In the genomic region with DNA sequence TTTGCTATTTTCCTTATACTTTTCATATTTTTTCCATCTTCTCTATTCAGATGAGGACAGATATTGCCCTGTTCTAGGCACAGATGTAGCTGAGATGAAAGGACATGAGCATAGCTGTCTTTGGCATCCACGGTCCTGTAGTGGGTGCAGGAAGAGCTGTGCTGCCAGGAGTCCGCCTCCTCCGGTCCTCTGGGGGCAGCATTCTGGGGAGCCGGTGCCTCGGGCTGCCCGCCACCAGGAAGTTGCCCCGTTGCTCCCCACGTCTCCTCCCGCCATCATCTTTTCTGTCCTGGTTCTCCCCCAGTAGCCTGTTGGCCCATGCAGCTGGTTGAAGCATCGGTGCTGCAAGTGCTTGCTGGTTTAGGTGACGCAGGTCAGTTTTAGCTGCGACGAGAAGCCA, we compare ENCODE assay signal across 24 cellular contexts.
A peak's percentile ranks its signal among the peaks of the same experiment; 100 is the strongest.
DNase-seq lines count a peak whose midpoint lies in the region; ATAC-seq and TF ChIP-seq lines count a peak whose summit lies in the region.
"Had no signal": no experiment of that assay in that cellular context is flagged by ENCODE, and none has a peak within 500 bp of the region (broad histone marks: within the 10 kb centered on the region; RNA-seq: fewer than 3 reads in every experiment).

No MANE protein-coding gene starts in this region.

- H3K4me3 ChIP-seq in GM23338 (no peak overlapping the region), HCT116 (replicated peaks in 1 of 2; ENCODE audit: low read depth in 1 of 2, low read length in 2 of 2) (no peak overlapping the region), WERI-Rb-1 (ENCODE audit: low read depth, low read length) (no peak overlapping the region), esophagus muscularis mucosa (no peak overlapping the region)
- H3K4me3 ChIP-seq: A549; BLaER1 treated with 17β-estradiol and CSF1 and Interleukin-3, amounts not matched to agents 10 nM and 100 nM; GM12878; GM23248 had no signal

- peaks cover 33% of the 10 kb centered on the region; the same call in 2 of the 3 replicates for H3K9me3 Mint-ChIP-seq in GM23338
- H3K9me3 Mint-ChIP-seq: CD4-positive, alpha-beta T cell had no signal

- no peaks in the 10 kb centered on the region for H3K36me3 ChIP-seq in GM23338 (ENCODE audit: insufficient read depth)
- no peaks in the 10 kb centered on the region for H3K36me3 ChIP-seq in HCT116 (ENCODE audit: control insufficient read depth in 1 of 2, insufficient read depth in 2 of 2, low read length in 2 of 2)
- H3K36me3 ChIP-seq in WERI-Rb-1 = no peaks in the 10 kb centered on the region
- H3K36me3 ChIP-seq in esophagus muscularis mucosa = no peaks in the 10 kb centered on the region
- H3K36me3 ChIP-seq: BE2C; BLaER1 treated with 17β-estradiol and CSF1 and Interleukin-3, amounts not matched to agents 10 nM and 100 nM had no signal

- intact Hi-C loops in HCT116 (cut with micrococcal nuclease) (no loop called here), esophagus muscularis mucosa (cut with DNase I) (no loop called here)

- no peaks in the 10 kb centered on the region for H3F3A ChIP-seq in GM23338 (replicated peaks; ENCODE audit: low read depth)

- peaks cover 6% of the 10 kb centered on the region; the same call in 1 of the 2 replicates for H3K4me1 ChIP-seq in GM23338 (ENCODE audit: insufficient read depth)
- H3K4me1 ChIP-seq in HCT116 (ENCODE audit: control insufficient read depth in 1 of 2, insufficient read depth in 2 of 2, low read length in 2 of 2) = no peaks in the 10 kb centered on the region
- no peaks in the 10 kb centered on the region for H3K4me1 ChIP-seq in esophagus muscularis mucosa
- H3K4me1 ChIP-seq: A549, BE2C had no signal

- no peak overlapping the region for H3K27ac ChIP-seq in GM23338 (ENCODE audit: low read depth)
- H3K27ac ChIP-seq in HCT116 (ENCODE audit: low read depth, low read length) = no peak overlapping the region
- no peak overlapping the region for H3K27ac ChIP-seq in WERI-Rb-1
- no peak overlapping the region for H3K27ac ChIP-seq in esophagus muscularis mucosa (replicated peaks in 1 of 4)
- H3K27ac ChIP-seq: A549; BLaER1 treated with 17β-estradiol and CSF1 and Interleukin-3, amounts not matched to agents 10 nM and 100 nM; GM23248 had no signal

- H3K4me1 Mint-ChIP-seq in GM23338 = peaks cover 4% of the 10 kb centered on the region
- H3K4me1 Mint-ChIP-seq: CD14-positive monocyte; CD8-positive, alpha-beta memory T cell had no signal

- H4K20me1 ChIP-seq in GM23338 (replicated peaks; ENCODE audit: insufficient read depth) = no peaks in the 10 kb centered on the region
- H4K20me1 ChIP-seq in HCT116 (ENCODE audit: insufficient read depth) = no peaks in the 10 kb centered on the region

- no peak overlapping the region for H3K4me3 Mint-ChIP-seq in GM23338
- H3K4me3 Mint-ChIP-seq: CD14-positive monocyte; CD4-positive, alpha-beta T cell; CD8-positive, alpha-beta memory T cell; HFFc6 had no signal

- no peaks in the 10 kb centered on the region for H3K27me3 ChIP-seq in GM23338 (ENCODE audit: insufficient read depth)
- peaks cover 67% of the 10 kb centered on the region for H3K27me3 ChIP-seq in HCT116 (ENCODE audit: insufficient read depth, low read length)
- peaks cover 99% of the 10 kb centered on the region for H3K27me3 ChIP-seq in WERI-Rb-1 (ENCODE audit: insufficient read depth, low read depth, severe bottlenecking)
- no peaks in the 10 kb centered on the region for H3K27me3 ChIP-seq in esophagus muscularis mucosa
- H3K27me3 ChIP-seq: BE2C had no signal

- ATAC-seq in GM23338 (no peak; the same call in 2 of the 3 replicates), HCT116 (peak; percentile 53; the same call in 1 of the 2 replicates), GM21576 (IDR thresholded peaks at IDR 0.05; ENCODE audit: unreplicated experiment) (no peak), HG03439 (IDR thresholded peaks at IDR 0.05; ENCODE audit: unreplicated experiment) (no peak)
- ATAC-seq: A549, GM12878 had no signal

- H2AFZ ChIP-seq in GM23338 (no peak overlapping the region), HCT116 (ENCODE audit: low read depth, low read length, poor library complexity, severe bottlenecking) (no peak overlapping the region)
- H2AFZ ChIP-seq: GM23248 had no signal

- no peaks in the 10 kb centered on the region; the same call in 2 of the 3 replicates for H3K36me3 Mint-ChIP-seq in GM23338 (ENCODE audit: low read depth)
- H3K36me3 Mint-ChIP-seq: CD14-positive monocyte; CD8-positive, alpha-beta memory T cell had no signal

- no peaks in the 10 kb centered on the region for H3K79me2 ChIP-seq in GM23338 (replicated peaks; ENCODE audit: insufficient read depth)
- H3K79me2 ChIP-seq in HCT116 (ENCODE audit: insufficient read depth, low read length) = no peaks in the 10 kb centered on the region

- H3K9me3 ChIP-seq in HCT116 (ENCODE audit: control insufficient read depth in 1 of 2, insufficient read depth in 1 of 2, low read depth in 1 of 2, low read length in 2 of 2) = no peaks in the 10 kb centered on the region
- peaks cover 5% of the 10 kb centered on the region for H3K9me3 ChIP-seq in WERI-Rb-1 (ENCODE audit: severe bottlenecking)
- H3K9me3 ChIP-seq in esophagus muscularis mucosa = no peaks in the 10 kb centered on the region
- H3K9me3 ChIP-seq: A549, BE2C had no signal

- DNase-seq in GM23338 (ENCODE audit: low spot score) = peak; percentile 13
- DNase-seq in HCT116 (ENCODE audit: low read depth, low spot score) = no peak
- DNase-seq in WERI-Rb-1 = no peak
- DNase-seq in esophagus muscularis mucosa (ENCODE audit: extremely low spot score) = peak; percentile 60
- no peak for DNase-seq in iPS-NIHi7 (ENCODE audit: extremely low spot score)
- DNase-seq: 8988T; ACHN; AML-193; BE2C; CD4-positive, alpha-beta T cell; CD8-positive, alpha-beta memory T cell; DMS 273 treated with DMSO at 0.1 percent for 48 hours; DMS79; EL; GDM1; GM23248; H7; HFFc6 had no signal

- no peaks in the 10 kb centered on the region for H3K9me2 ChIP-seq in GM23338 (ENCODE audit: insufficient read depth)
- no peaks in the 10 kb centered on the region for H3K9me2 ChIP-seq in HCT116 (ENCODE audit: insufficient read depth)

- H3K9ac ChIP-seq in HCT116 (ENCODE audit: low read length) = no peak overlapping the region
- H3K9ac ChIP-seq: BLaER1 treated with 17β-estradiol and CSF1 and Interleukin-3, amounts not matched to agents 10 nM and 100 nM; GM23248 had no signal

- WGBS in esophagus muscularis mucosa = 91% methylated on average over 10 of the region's 13 CpGs

- H3K4me2 ChIP-seq in GM23338 (no peak overlapping the region), HCT116 (ENCODE audit: low read length) (no peak overlapping the region)
- H3K4me2 ChIP-seq: A549; BLaER1 treated with 17β-estradiol and CSF1 and Interleukin-3, amounts not matched to agents 10 nM and 100 nM had no signal

- H3K27me3 Mint-ChIP-seq in GM23338 (ENCODE audit: insufficient read depth, low read depth, poor library complexity) = no peaks in the 10 kb centered on the region

- no peak for TF ChIP-seq POLR2A in HCT116 (IDR thresholded peaks at IDR 0.05; ENCODE audit: borderline replicate concordance, extremely low read depth, insufficient read depth, insufficient read length)
- TF ChIP-seq POLR2A in esophagus muscularis mucosa (IDR thresholded peaks at IDR 0.05; ENCODE audit: low read depth) = no peak

- 0 out of 4 replicates have a peak, but pooled peaks have one; percentile 7 to 17 for TF ChIP-seq CTCF in GM23338 (conservative IDR thresholded peaks at IDR 0.05; ENCODE audit: low read depth in 2 of 2)
- peak in 2 of 3 experiments; percentile 4 to 18; a peak in 1 of 6 replicates for TF ChIP-seq CTCF in HCT116 (IDR thresholded peaks at IDR 0.05 in 2 of 3, conservative IDR thresholded peaks at IDR 0.05 in 1 of 3; ENCODE audit: borderline replicate concordance in 1 of 3, insufficient read depth in 1 of 3, low read depth in 2 of 3, low read length in 2 of 3)
- 0 out of 2 replicates have a peak, but pooled peaks have one; percentile 16 for TF ChIP-seq CTCF in WERI-Rb-1 (IDR thresholded peaks at IDR 0.05; ENCODE audit: low read depth, low read length)
- no peak for TF ChIP-seq CTCF in esophagus muscularis mucosa (IDR thresholded peaks at IDR 0.05)

- CTCF ChIA-PET in HCT116 (lab: Charles Lee) = no interaction called here

- no peak overlapping the region for H3K27ac Mint-ChIP-seq in GM23338
- H3K27ac Mint-ChIP-seq: CD14-positive monocyte; CD4-positive, alpha-beta T cell; CD8-positive, alpha-beta memory T cell; HFFc6 had no signal

- RAD21 ChIA-PET in HCT116 (lab: Charles Lee; ENCODE audit: low non-redundant PET in 1 of 2, low total read pairs in 2 of 2, uncharacterized antibody in 2 of 2, unreplicated experiment in 2 of 2) = no interaction called here

- no peak for TF ChIP-seq RAD21 in HCT116 (IDR thresholded peaks at IDR 0.05; ENCODE audit: low read depth)

- no peak for TF ChIP-seq EP300 in esophagus muscularis mucosa (IDR thresholded peaks at IDR 0.05)

- BruUV-seq in HCT116 (replicated peaks; lab: Mats Ljungman, UMichigan) = no TSS peak

- POLR2A ChIA-PET in HCT116 (lab: Charles Lee) = no interaction called here

TF ChIP-seq in HCT116, 20 proteins besides CTCF, POLR2A, EP300 and RAD21:
- no peak for TF ChIP-seq ZFX (IDR thresholded peaks at IDR 0.05)
- TF ChIP-seq JUND (IDR thresholded peaks at IDR 0.05) = no peak
- no peak for TF ChIP-seq YY1 (IDR thresholded peaks at IDR 0.05; ENCODE audit: extremely low read depth, insufficient replicate concordance, low read depth, low read length)
- TF ChIP-seq, protein P1, sequence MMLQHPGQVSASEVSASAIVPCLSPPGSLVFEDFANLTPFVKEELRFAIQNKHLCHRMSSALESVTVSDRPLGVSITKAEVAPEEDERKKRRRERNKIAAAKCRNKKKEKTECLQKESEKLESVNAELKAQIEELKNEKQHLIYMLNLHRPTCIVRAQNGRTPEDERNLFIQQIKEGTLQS (IDR thresholded peaks at IDR 0.05) = no peak
- no peak for TF ChIP-seq CEBPB (IDR thresholded peaks at IDR 0.05; ENCODE audit: low read depth)
- TF ChIP-seq SP1 (IDR thresholded peaks at IDR 0.05; ENCODE audit: low read depth) = no peak
- TF ChIP-seq EZH2 (IDR thresholded peaks at IDR 0.05) = no peak
- TF ChIP-seq FOSL1 (IDR thresholded peaks at IDR 0.05; ENCODE audit: low read depth) = no peak
- no peak for TF ChIP-seq EGR1 (IDR thresholded peaks at IDR 0.05; ENCODE audit: low read depth)

Comparison
In these comparisons a context has a peak if more than half of its experiments do, and no peak if none do; other contexts are left out.
1. DNase-seq: peak in GM23338 (single experiment) and esophagus muscularis mucosa (single experiment); none in HCT116 (single experiment), WERI-Rb-1 (single experiment) and iPS-NIHi7 (single experiment).
2. CTCF ChIP-seq: peak in GM23338 (2 of 2), HCT116 (2 of 3) and WERI-Rb-1 (single experiment); none in esophagus muscularis mucosa (0 of 3).